In genomic region chr14:104999361-104999760, GRCh38 we compare ENCODE assay signal across 19 cellular contexts. TPM values are rescaled to one million over a fixed set of nuclear protein-coding genes. Genes with fewer than 3 reads are reported as not detected.
DNase-seq lines count a peak whose midpoint lies in the region; ATAC-seq and TF ChIP-seq lines count a peak whose summit lies in the region.
"Had no signal": no experiment of that assay in that cellular context is flagged by ENCODE, and none has a peak within 500 bp of the region (broad histone marks: within the 10 kb centered on the region; RNA-seq: fewer than 3 reads in every experiment).

No MANE protein-coding gene starts in this region.

- peak; percentile 12 for DNase-seq in left ventricle myocardium superior
- no peak for DNase-seq in left ventricle myocardium inferior
- DNase-seq in NCI-H524 (lab: John Stamatoyannopoulos, UW) = peak; percentile 42 to 52
- DNase-seq in lower lobe of right lung = peak; percentile 11
- no peak for DNase-seq in BE2C
- no peak for DNase-seq in T-helper 17 cell
- DNase-seq in left lobe of liver (ENCODE audit: low spot score) = no peak
- no peak for DNase-seq in T-helper 2 cell treated with Interferon-gamma antibody and Interleukin-4, amounts not matched to agents 5 μg/mL and 100 μg/mL, for 36 hours (ENCODE audit: low spot score)
- DNase-seq: CD8-positive, alpha-beta memory T cell; DND-41; KBM-7; NCI-H1436; NCI-H2107; NCI-H82 had no signal

- H3K4me1 Mint-ChIP-seq in T-helper 17 cell = no peaks in the 10 kb centered on the region
- H3K4me1 Mint-ChIP-seq in T-helper 2 cell treated with Interferon-gamma antibody and Interleukin-4, amounts not matched to agents 5 μg/mL and 100 μg/mL, for 36 hours (ENCODE audit: low read depth) = no peaks in the 10 kb centered on the region
- H3K4me1 Mint-ChIP-seq: CD8-positive, alpha-beta memory T cell had no signal

- H3K9me3 ChIP-seq in left ventricle myocardium inferior (replicated peaks) (peaks cover 5% of the 10 kb centered on the region), lower lobe of right lung (no peaks in the 10 kb centered on the region), BE2C (no peaks in the 10 kb centered on the region), T-helper 17 cell (ENCODE audit: control insufficient read depth, low read length, poor library complexity, severe bottlenecking) (no peaks in the 10 kb centered on the region)

- intact Hi-C loops in left ventricle myocardium superior (cut with micrococcal nuclease) (no loop called here), left ventricle myocardium inferior (cut with micrococcal nuclease) (no loop called here), lower lobe of right lung (cut with DNase I) (no loop called here)

- H3K27ac ChIP-seq in left ventricle myocardium inferior (replicated peaks) = no peak overlapping the region
- H3K27ac ChIP-seq in lower lobe of right lung = no peak overlapping the region
- H3K27ac ChIP-seq: BLaER1 treated with 17β-estradiol and CSF1 and Interleukin-3, amounts not matched to agents 10 nM and 100 nM had no signal

- H3K27ac Mint-ChIP-seq in T-helper 17 cell = no peak overlapping the region
- H3K27ac Mint-ChIP-seq in T-helper 2 cell treated with Interferon-gamma antibody and Interleukin-4, amounts not matched to agents 5 μg/mL and 100 μg/mL, for 36 hours = no peak overlapping the region

- H3K36me3 Mint-ChIP-seq in T-helper 17 cell (ENCODE audit: low read depth) = peaks cover 2% of the 10 kb centered on the region
- H3K36me3 Mint-ChIP-seq in T-helper 2 cell treated with Interferon-gamma antibody and Interleukin-4, amounts not matched to agents 5 μg/mL and 100 μg/mL, for 36 hours (ENCODE audit: low read depth) = peaks cover 15% of the 10 kb centered on the region
- H3K36me3 Mint-ChIP-seq: CD8-positive, alpha-beta memory T cell had no signal

- ATAC-seq in left ventricle myocardium superior (no peak), lower lobe of right lung (no peak), T-helper 17 cell (no peak), left lobe of liver (no peak)
- ATAC-seq: GM12878, HCT116, Panc1, SK-N-SH treated with all-trans-retinoic acid at 6 μM for 48 hours had no signal

- H3K36me3 ChIP-seq in left ventricle myocardium inferior (peaks cover under 1% of the 10 kb centered on the region), lower lobe of right lung (peaks cover 17% of the 10 kb centered on the region), BE2C (no peaks in the 10 kb centered on the region)

- no peaks in the 10 kb centered on the region for H3K4me1 ChIP-seq in left ventricle myocardium inferior
- H3K4me1 ChIP-seq in lower lobe of right lung = no peaks in the 10 kb centered on the region
- H3K4me1 ChIP-seq in BE2C = no peaks in the 10 kb centered on the region

- TF ChIP-seq CTCF in left ventricle myocardium inferior (IDR thresholded peaks at IDR 0.05; ENCODE audit: borderline replicate concordance) (no peak), lower lobe of right lung (IDR thresholded peaks at IDR 0.05) (no peak), BE2C (IDR thresholded peaks at IDR 0.05; ENCODE audit: low read depth, low read length) (no peak)

- H3K27me3 Mint-ChIP-seq in T-helper 17 cell = no peaks in the 10 kb centered on the region
- H3K27me3 Mint-ChIP-seq in T-helper 2 cell treated with Interferon-gamma antibody and Interleukin-4, amounts not matched to agents 5 μg/mL and 100 μg/mL, for 36 hours (ENCODE audit: low read depth) = no peaks in the 10 kb centered on the region
- H3K27me3 Mint-ChIP-seq: CD8-positive, alpha-beta memory T cell had no signal

- H3K9me3 Mint-ChIP-seq in T-helper 2 cell treated with Interferon-gamma antibody and Interleukin-4, amounts not matched to agents 5 μg/mL and 100 μg/mL, for 36 hours = peaks cover 6% of the 10 kb centered on the region
- H3K9me3 Mint-ChIP-seq: CD8-positive, alpha-beta memory T cell had no signal

- H3K4me3 ChIP-seq in left ventricle myocardium inferior (no peak overlapping the region), lower lobe of right lung (no peak overlapping the region), BE2C (ENCODE audit: low read depth, low read length) (no peak overlapping the region)
- H3K4me3 ChIP-seq: BLaER1 treated with 17β-estradiol and CSF1 and Interleukin-3, amounts not matched to agents 10 nM and 100 nM; GM12878 had no signal

- H3K4me3 Mint-ChIP-seq in T-helper 17 cell = no peak overlapping the region
- no peak overlapping the region for H3K4me3 Mint-ChIP-seq in T-helper 2 cell treated with Interferon-gamma antibody and Interleukin-4, amounts not matched to agents 5 μg/mL and 100 μg/mL, for 36 hours
- H3K4me3 Mint-ChIP-seq: CD8-positive, alpha-beta memory T cell had no signal

- H3K27me3 ChIP-seq in left ventricle myocardium inferior (ENCODE audit: low read depth) = no peaks in the 10 kb centered on the region
- H3K27me3 ChIP-seq in lower lobe of right lung (ENCODE audit: low read depth) = no peaks in the 10 kb centered on the region
- H3K27me3 ChIP-seq in BE2C = no peaks in the 10 kb centered on the region
- H3K27me3 ChIP-seq: BLaER1 treated with 17β-estradiol and CSF1 and Interleukin-3, amounts not matched to agents 10 nM and 100 nM had no signal

RNA-seq across cellular contexts. Expression of gene CLBA1, which starts 13.8 kb away (rescaled TPM):
- total RNA-seq in left ventricle myocardium superior (1.5 TPM), left ventricle myocardium inferior (2.4 TPM), lower lobe of right lung (10.5 TPM), T-helper 17 cell (1 to 10 TPM; 1.6 to 4.4 TPM), left lobe of liver (2.2 TPM)
- polyA plus RNA-seq in BE2C (2012; ENCODE audit: insufficient read depth, insufficient read length, low read depth) = 15.3 TPM

RNA-seq across cellular contexts. Expression of gene AHNAK2, which starts 21.2 kb away (rescaled TPM):
- total RNA-seq in left ventricle myocardium superior (2.5 TPM), left ventricle myocardium inferior (2.5 TPM), lower lobe of right lung (10.8 TPM), T-helper 17 cell (not detected), left lobe of liver (5.5 TPM)
- 0.62 TPM for polyA plus RNA-seq in BE2C (2012; ENCODE audit: insufficient read depth, insufficient read length, low read depth)
- polyA plus RNA-seq: CD8-positive, alpha-beta memory T cell had no signal

RNA-seq across cellular contexts. Expression of gene CDCA4, which starts 21.5 kb away (rescaled TPM):
- total RNA-seq in left ventricle myocardium superior (1.9 TPM), left ventricle myocardium inferior (2.0 TPM), lower lobe of right lung (6.9 TPM), T-helper 17 cell (10 to 100 TPM; 16.1 to 18.4 TPM), left lobe of liver (1.4 TPM)
- polyA plus RNA-seq in BE2C (2012; ENCODE audit: insufficient read depth, insufficient read length, low read depth) = 43.2 TPM

Comparison
In these comparisons a context has a peak if more than half of its experiments do, and no peak if none do; other contexts are left out.
1. DNase-seq: peak in left ventricle myocardium superior (single experiment), NCI-H524 (2 of 2) and lower lobe of right lung (single experiment); none in left ventricle myocardium inferior (single experiment), BE2C (single experiment), T-helper 17 cell (0 of 3), left lobe of liver (single experiment) and T-helper 2 cell treated with Interferon-gamma antibody and Interleukin-4, amounts not matched to agents 5 μg/mL and 100 μg/mL, for 36 hours (single experiment).